ENCODE assay signal across 16 cellular contexts in genomic region chr3:171491412-171491811, GRCh38. TPM values are rescaled to one million over a fixed set of nuclear protein-coding genes. Genes with fewer than 3 reads are reported as not detected.
DNase-seq lines count a peak whose midpoint lies in the region; ATAC-seq, FAIRE-seq and TF ChIP-seq lines count a peak whose summit lies in the region.
"Had no signal": no experiment of that assay in that cellular context is flagged by ENCODE, and none has a peak within 500 bp of the region (broad histone marks: within the 10 kb centered on the region; RNA-seq: fewer than 3 reads in every experiment).

No MANE protein-coding gene starts in this region.

- no peaks in the 10 kb centered on the region for H3K9me3 Mint-ChIP-seq in WTC11

- peak overlapping the region; percentile 44 for H3K27ac ChIP-seq in BLaER1
- no peak overlapping the region for H3K27ac ChIP-seq in fibroblast of lung (ENCODE audit: insufficient read depth, low read length)
- H3K27ac ChIP-seq: cardiac muscle cell, left ventricle myocardium inferior, VCaP had no signal

- H3K9ac ChIP-seq in BLaER1 = peak overlapping the region; percentile 32; the same call in 1 of the 2 replicates
- no peak overlapping the region for H3K9ac ChIP-seq in fibroblast of lung (ENCODE audit: insufficient read depth, low read length)

- H3K4me3 Mint-ChIP-seq in T-helper 17 cell (peak overlapping the region; percentile 66), WTC11 (no peak overlapping the region)

- peak overlapping the region; percentile 61 for H2AFZ ChIP-seq in fibroblast of lung (ENCODE audit: low read length)

- H3K9me3 ChIP-seq in BLaER1 (no peaks in the 10 kb centered on the region), T-helper 17 cell (ENCODE audit: control insufficient read depth, low read length, poor library complexity, severe bottlenecking) (no peaks in the 10 kb centered on the region), fibroblast of lung (ENCODE audit: control insufficient read depth, insufficient read depth, low read depth, low read length) (no peaks in the 10 kb centered on the region)
- H3K9me3 ChIP-seq: left ventricle myocardium inferior had no signal

- H3K4me3 ChIP-seq in BLaER1 (no peak overlapping the region), fibroblast of lung (replicated peaks in 1 of 4; ENCODE audit: control extremely low read depth in 1 of 4, insufficient read depth in 1 of 4, low read depth in 3 of 4, low read length in 4 of 4) (peak overlapping the region; percentile 21 to 38 (median 30))
- H3K4me3 ChIP-seq: cardiac muscle cell, left ventricle myocardium inferior had no signal

- peak; percentile 42 for FAIRE-seq in GM18507 (lab: Jason Lieb, UNC)
- FAIRE-seq in H54 (lab: Jason Lieb, UNC) = no peak

- no peaks in the 10 kb centered on the region for H3K27me3 Mint-ChIP-seq in T-helper 17 cell
- no peaks in the 10 kb centered on the region for H3K27me3 Mint-ChIP-seq in WTC11 (ENCODE audit: low read depth)

- H3K4me1 Mint-ChIP-seq in T-helper 17 cell (peaks cover 16% of the 10 kb centered on the region), WTC11 (no peaks in the 10 kb centered on the region)

- POLR2A ChIA-PET in WTC11 (lab: Charles Lee) = no interaction called here

- TF ChIP-seq CTCF in fibroblast of lung (conservative IDR thresholded peaks at IDR 0.05 in 1 of 2, IDR thresholded peaks at IDR 0.05 in 1 of 2; ENCODE audit: low read depth in 1 of 2, low read length in 2 of 2) (no peak), WTC11 (IDR thresholded peaks at IDR 0.05) (no peak)

- H3K36me3 ChIP-seq in BLaER1 (no peaks in the 10 kb centered on the region), fibroblast of lung (ENCODE audit: control insufficient read depth, insufficient read depth, low read length) (no peaks in the 10 kb centered on the region)
- H3K36me3 ChIP-seq: cardiac muscle cell, left ventricle myocardium inferior had no signal

- H3K36me3 Mint-ChIP-seq in T-helper 17 cell (ENCODE audit: low read depth) (no peaks in the 10 kb centered on the region), WTC11 (no peaks in the 10 kb centered on the region)

- CTCF ChIA-PET in WTC11 (lab: Charles Lee) = no interaction called here

- no peaks in the 10 kb centered on the region for H3K79me2 ChIP-seq in fibroblast of lung (ENCODE audit: control insufficient read depth, insufficient read depth, low read length)

- peak; percentile 38 for ATAC-seq in T-helper 17 cell
- ATAC-seq in WTC11 = no peak
- ATAC-seq: sciatic nerve had no signal

- H3K4me1 ChIP-seq in BLaER1 (no peaks in the 10 kb centered on the region), fibroblast of lung (ENCODE audit: control insufficient read depth, extremely low read depth, insufficient read depth, low read length) (no peaks in the 10 kb centered on the region)
- H3K4me1 ChIP-seq: left ventricle myocardium inferior had no signal

- H3K27me3 ChIP-seq in BLaER1 (no peaks in the 10 kb centered on the region), fibroblast of lung (ENCODE audit: control insufficient read depth, insufficient read depth, low read length) (no peaks in the 10 kb centered on the region)
- H3K27me3 ChIP-seq: cardiac muscle cell had no signal

- H4K20me1 ChIP-seq in BLaER1 = no peaks in the 10 kb centered on the region
- no peaks in the 10 kb centered on the region for H4K20me1 ChIP-seq in fibroblast of lung (ENCODE audit: control insufficient read depth, extremely low read depth, insufficient read depth, low read length)

- no peak for TF ChIP-seq POLR2A in H54 (IDR thresholded peaks at IDR 0.05; ENCODE audit: low read depth, low read length)

- DNase-seq in GM18507 (ENCODE audit: extremely low spot score, insufficient read length, low read depth) = no peak
- DNase-seq in T-helper 17 cell = no peak
- peak in 1 of 2 donors; percentile 14 for DNase-seq in fibroblast of lung (ENCODE audit: low read depth in 2 of 2)
- DNase-seq in H54 (ENCODE audit: insufficient read length, low spot score) = no peak
- no peak for DNase-seq in WTC11 (ENCODE audit: low spot score)
- no peak for DNase-seq in NCI-H187 (lab: John Stamatoyannopoulos, UW)
- DNase-seq in Ammon's horn (ENCODE audit: low spot score) = no peak
- DNase-seq: activated effector memory CD4-positive, alpha-beta T cell treated with anti-CD3 and anti-CD28 coated beads, Interleukin-2, amount 50 U/mL, for 16 hours; GDM1; left ventricle myocardium inferior; NCI-H1694 treated with DMSO at 0.1 percent for 48 hours; SIG-M5 had no signal

- H3K4me2 ChIP-seq in BLaER1 (peak overlapping the region; percentile 66), fibroblast of lung (ENCODE audit: extremely low read depth, insufficient read depth, low read length) (peak overlapping the region; percentile 75)

- H3K27ac Mint-ChIP-seq in T-helper 17 cell (peak overlapping the region; percentile 30), WTC11 (no peak overlapping the region)

TF ChIP-seq in WTC11, 78 proteins besides CTCF, POLR2A, EP300 and RAD21:
- TF ChIP-seq MYBL2 (CRISPR knock-in tag; IDR thresholded peaks at IDR 0.05) = no peak
- TF ChIP-seq PRRX2 (CRISPR knock-in tag; IDR thresholded peaks at IDR 0.05) = no peak
- TF ChIP-seq ZBTB21 (CRISPR knock-in tag; IDR thresholded peaks at IDR 0.05; ENCODE audit: borderline replicate concordance) = no peak
- TF ChIP-seq NFE2L1 (CRISPR knock-in tag; IDR thresholded peaks at IDR 0.05) = no peak
- TF ChIP-seq RORB (CRISPR knock-in tag; IDR thresholded peaks at IDR 0.05) = no peak
- TF ChIP-seq TEAD1 (CRISPR knock-in tag; IDR thresholded peaks at IDR 0.05) = no peak
- TF ChIP-seq, protein P1, sequence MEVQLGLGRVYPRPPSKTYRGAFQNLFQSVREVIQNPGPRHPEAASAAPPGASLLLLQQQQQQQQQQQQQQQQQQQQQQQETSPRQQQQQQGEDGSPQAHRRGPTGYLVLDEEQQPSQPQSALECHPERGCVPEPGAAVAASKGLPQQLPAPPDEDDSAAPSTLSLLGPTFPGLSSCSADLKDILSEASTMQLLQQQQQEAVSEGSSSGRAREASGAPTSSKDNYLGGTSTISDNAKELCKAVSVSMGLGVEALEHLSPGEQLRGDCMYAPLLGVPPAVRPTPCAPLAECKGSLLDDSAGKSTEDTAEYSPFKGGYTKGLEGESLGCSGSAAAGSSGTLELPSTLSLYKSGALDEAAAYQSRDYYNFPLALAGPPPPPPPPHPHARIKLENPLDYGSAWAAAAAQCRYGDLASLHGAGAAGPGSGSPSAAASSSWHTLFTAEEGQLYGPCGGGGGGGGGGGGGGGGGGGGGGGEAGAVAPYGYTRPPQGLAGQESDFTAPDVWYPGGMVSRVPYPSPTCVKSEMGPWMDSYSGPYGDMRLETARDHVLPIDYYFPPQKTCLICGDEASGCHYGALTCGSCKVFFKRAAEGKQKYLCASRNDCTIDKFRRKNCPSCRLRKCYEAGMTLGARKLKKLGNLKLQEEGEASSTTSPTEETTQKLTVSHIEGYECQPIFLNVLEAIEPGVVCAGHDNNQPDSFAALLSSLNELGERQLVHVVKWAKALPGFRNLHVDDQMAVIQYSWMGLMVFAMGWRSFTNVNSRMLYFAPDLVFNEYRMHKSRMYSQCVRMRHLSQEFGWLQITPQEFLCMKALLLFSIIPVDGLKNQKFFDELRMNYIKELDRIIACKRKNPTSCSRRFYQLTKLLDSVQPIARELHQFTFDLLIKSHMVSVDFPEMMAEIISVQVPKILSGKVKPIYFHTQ (CRISPR knock-in tag; IDR thresholded peaks at IDR 0.05) = no peak
- TF ChIP-seq, protein P2, sequence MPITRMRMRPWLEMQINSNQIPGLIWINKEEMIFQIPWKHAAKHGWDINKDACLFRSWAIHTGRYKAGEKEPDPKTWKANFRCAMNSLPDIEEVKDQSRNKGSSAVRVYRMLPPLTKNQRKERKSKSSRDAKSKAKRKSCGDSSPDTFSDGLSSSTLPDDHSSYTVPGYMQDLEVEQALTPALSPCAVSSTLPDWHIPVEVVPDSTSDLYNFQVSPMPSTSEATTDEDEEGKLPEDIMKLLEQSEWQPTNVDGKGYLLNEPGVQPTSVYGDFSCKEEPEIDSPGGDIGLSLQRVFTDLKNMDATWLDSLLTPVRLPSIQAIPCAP (CRISPR knock-in tag; IDR thresholded peaks at IDR 0.05) = no peak

RNA-seq across cellular contexts. Expression of gene TNIK, which starts 31.2 kb away (rescaled TPM):
- total RNA-seq in T-helper 17 cell (10 to 100 TPM; 96.4 to 98.9 TPM), fibroblast of lung (30.6 and 39.3 TPM in 2 replicates), WTC11 (2021) (50.3 to 53.0 TPM (median 51.9 TPM) in 3 replicates)
- polyA plus RNA-seq in fibroblast of lung = 13.8 and 16.8 TPM in 2 replicates
- 14.4 and 20.9 TPM in 2 replicates for polyA plus RNA-seq in fibroblast of lung (2012)
- polyA minus RNA-seq in fibroblast of lung (ENCODE audit: low replicate concordance) = 18.5 and 25.6 TPM in 2 replicates
